11 cellular contexts compared by ENCODE assay signal in genomic region chr6:132391391-132392291, GRCh38. TPM values are rescaled to one million over a fixed set of nuclear protein-coding genes. Genes with fewer than 3 reads are reported as not detected.
DNase-seq lines count a peak whose midpoint lies in the region; ATAC-seq and TF ChIP-seq lines count a peak whose summit lies in the region.
"Had no signal": no experiment of that assay in that cellular context is flagged by ENCODE, and none has a peak within 500 bp of the region (broad histone marks: within the 10 kb centered on the region; RNA-seq: fewer than 3 reads in every experiment).

No MANE protein-coding gene starts in this region.

- peaks cover 3% of the 10 kb centered on the region for H3K27me3 Mint-ChIP-seq in glutamatergic neuron (ENCODE audit: unreplicated experiment)
- peaks cover 4 to 30% (median 10%) of the 10 kb centered on the region in 5 donors for H3K27me3 Mint-ChIP-seq in naive thymus-derived CD8-positive, alpha-beta T cell

- peaks cover 8% of the 10 kb centered on the region for H3K4me1 Mint-ChIP-seq in glutamatergic neuron (ENCODE audit: low read depth, unreplicated experiment)
- peaks cover 0 to 15% (median 0%) of the 10 kb centered on the region in 4 donors for H3K4me1 Mint-ChIP-seq in naive thymus-derived CD8-positive, alpha-beta T cell

- H3K27ac Mint-ChIP-seq in glutamatergic neuron (ENCODE audit: unreplicated experiment), result peak overlapping the region; percentile 71
- no peak overlapping the region for H3K27ac Mint-ChIP-seq in naive thymus-derived CD8-positive, alpha-beta T cell

- POLR2A ChIA-PET in naive thymus-derived CD8-positive, alpha-beta T cell (lab: Charles Lee), result no interaction called here

- H3K4me3 ChIP-seq in WI38 (ENCODE audit: low read depth, low read length), result peak overlapping the region; percentile 32
- H3K4me3 ChIP-seq: K562 had no signal

- peaks cover 4% of the 10 kb centered on the region for H3K36me3 Mint-ChIP-seq in glutamatergic neuron (ENCODE audit: unreplicated experiment)
- H3K36me3 Mint-ChIP-seq in naive thymus-derived CD8-positive, alpha-beta T cell, result peaks cover 0 to 11% (median 3%) of the 10 kb centered on the region in 3 donors

- H3K9me3 Mint-ChIP-seq in glutamatergic neuron (ENCODE audit: unreplicated experiment), result peaks cover 4% of the 10 kb centered on the region
- H3K9me3 Mint-ChIP-seq in naive thymus-derived CD8-positive, alpha-beta T cell, result peaks cover 12 to 37% (median 22%) of the 10 kb centered on the region in 9 donors

- DNase-seq in ELR (ENCODE audit: low read depth) (peak; percentile 98), glutamatergic neuron (no peak), pons (ENCODE audit: low spot score) (peak; percentile 5), T-helper 2 cell (no peak)
- no peak for DNase-seq in activated T-cell treated with anti-CD3 and anti-CD28 coated beads, Interleukin-2, amount 50 U/mL, for 1 hour
- DNase-seq in naive thymus-derived CD8-positive, alpha-beta T cell, result no peak
- DNase-seq: activated gamma-delta T cell; stimulated activated CD4-positive, alpha-beta T cell treated with anti-CD3 and anti-CD28 coated beads, Interleukin-2, amount 100 ng/mL, for 24 hours had no signal

- ATAC-seq in HG02759 (IDR thresholded peaks at IDR 0.05; ENCODE audit: unreplicated experiment), result no peak
- no peak for ATAC-seq in naive thymus-derived CD8-positive, alpha-beta T cell
- ATAC-seq: K562 had no signal

- TF ChIP-seq CTCF in WI38 (IDR thresholded peaks at IDR 0.05; ENCODE audit: low read depth, low read length) (no peak), glutamatergic neuron (IDR thresholded peaks at IDR 0.05; ENCODE audit: partially characterized antibody, unreplicated experiment) (no peak)

- peak overlapping the region; percentile 68 for H3K4me3 Mint-ChIP-seq in glutamatergic neuron (ENCODE audit: unreplicated experiment)
- no peak overlapping the region for H3K4me3 Mint-ChIP-seq in naive thymus-derived CD8-positive, alpha-beta T cell

RNA-seq across cellular contexts. Expression of gene MOXD1, which starts 9.6 kb away (rescaled TPM):
- total RNA-seq in glutamatergic neuron (ENCODE audit: unreplicated experiment), result not detected
- under 1 TPM; 0.16 to 0.22 TPM for total RNA-seq in naive thymus-derived CD8-positive, alpha-beta T cell
- not detected for polyA plus RNA-seq in naive thymus-derived CD8-positive, alpha-beta T cell
- total RNA-seq: K562 had no signal
- polyA plus RNA-seq: K562 had no signal

Comparison
In these comparisons a context has a peak if more than half of its experiments do, and no peak if none do; other contexts are left out.
1. DNase-seq: peak in ELR (single experiment) and pons (single experiment); none in glutamatergic neuron (single experiment), activated T-cell treated with anti-CD3 and anti-CD28 coated beads, Interleukin-2, amount 50 U/mL, for 1 hour (single experiment), T-helper 2 cell (0 of 5) and naive thymus-derived CD8-positive, alpha-beta T cell (0 of 10).